26 cellular contexts compared by ENCODE assay signal in genomic region chr10:49448924-49449323, GRCh38. TPM values are rescaled to one million over a fixed set of nuclear protein-coding genes. Genes with fewer than 3 reads are reported as not detected.
DNase-seq lines count a peak whose midpoint lies in the region; ATAC-seq, FAIRE-seq and TF ChIP-seq lines count a peak whose summit lies in the region.
"Had no signal": no experiment of that assay in that cellular context is flagged by ENCODE, and none has a peak within 500 bp of the region (broad histone marks: within the 10 kb centered on the region; RNA-seq: fewer than 3 reads in every experiment).

No MANE protein-coding gene starts in this region.

- H3K9me2 ChIP-seq in GM23248 (ENCODE audit: insufficient read depth), result no peaks in the 10 kb centered on the region
- H3K9me2 ChIP-seq in SK-N-SH, result no peaks in the 10 kb centered on the region

- H3K27ac ChIP-seq in GM23248 (no peak overlapping the region), foreskin keratinocyte (no peak overlapping the region), SK-N-SH (ENCODE audit: low read depth in 2 of 2, low read length in 1 of 2) (no peak overlapping the region)
- H3K27ac ChIP-seq: BLaER1 had no signal

- H3K9me3 ChIP-seq in GM23248 (ENCODE audit: low read depth) (no peaks in the 10 kb centered on the region), SK-N-SH (peaks cover 14% of the 10 kb centered on the region)

- H3K79me2 ChIP-seq in GM23248 (ENCODE audit: insufficient read depth) (no peaks in the 10 kb centered on the region), SK-N-SH (ENCODE audit: insufficient read depth) (no peaks in the 10 kb centered on the region)

- no peak for TF ChIP-seq RAD21 in SK-N-SH (IDR thresholded peaks at IDR 0.05; ENCODE audit: low read length)

- CTCF ChIA-PET in SK-N-SH (lab: Yijun Ruan, JAX), result interaction anchor here (1.1 to 1.2 kb wide), 2 partner anchors 13 to 14 kb away, joined by 3 read pairs; no protein-coding TSS in a partner anchor

- DNase-seq in GM23248 (peak; percentile 26), OCI-M1 (lab: John Stamatoyannopoulos, UW) (peak; percentile 33), bronchial epithelial cell (ENCODE audit: low read depth) (peak; percentile 35), foreskin keratinocyte (peak; percentile 21 to 43), HuH-7 (ENCODE audit: low spot score) (no peak), SK-N-SH (no peak), UCSD-AML1 (lab: John Stamatoyannopoulos, UW; ENCODE audit: unreplicated experiment) (no peak), NCI-H1092 (lab: John Stamatoyannopoulos, UW) (no peak)
- DNase-seq: ACHN; CD4-positive, alpha-beta T cell; COR-L47; DMS 273 treated with DMSO at 0.1 percent for 48 hours; DND-41; GDM1; KBM-7; NCI-H1105 treated with DMSO at 0.1 percent for 48 hours; NCI-H2029 treated with DMSO at 0.1 percent for 48 hours; NCI-H345; NCI-H524 treated with DMSO at 0.1 percent for 48 hours; NCI-H82; Right ventricle myocardium superior had no signal

- H2AFZ ChIP-seq in GM23248 (no peak overlapping the region), SK-N-SH (ENCODE audit: low read depth) (no peak overlapping the region)

- TF ChIP-seq CTCF in bronchial epithelial cell (IDR thresholded peaks at IDR 0.05; ENCODE audit: insufficient read depth, low read length, severe bottlenecking), result no peak
- TF ChIP-seq CTCF in foreskin keratinocyte (conservative IDR thresholded peaks at IDR 0.05), result no peak
- TF ChIP-seq CTCF in SK-N-SH (IDR thresholded peaks at IDR 0.05), result no peak

- H3K4me2 ChIP-seq in GM23248 (ENCODE audit: unreplicated experiment), result no peak overlapping the region
- no peak overlapping the region for H3K4me2 ChIP-seq in SK-N-SH
- H3K4me2 ChIP-seq: BLaER1 had no signal

- H3K36me3 ChIP-seq in GM23248 (ENCODE audit: low read depth), result peaks cover 41% of the 10 kb centered on the region
- no peaks in the 10 kb centered on the region for H3K36me3 ChIP-seq in bronchial epithelial cell (ENCODE audit: control insufficient read depth, insufficient read depth, low read length)
- H3K36me3 ChIP-seq in SK-N-SH (replicated peaks in 1 of 2; ENCODE audit: control insufficient read depth in 1 of 2, insufficient read depth in 2 of 2, low read length in 1 of 2), result peaks cover 6 to 8% of the 10 kb centered on the region in 2 experiments

- POLR2A ChIA-PET in SK-N-SH (lab: Yijun Ruan, JAX), result no interaction called here

- H3K9ac ChIP-seq in GM23248, result no peak overlapping the region
- no peak overlapping the region for H3K9ac ChIP-seq in SK-N-SH
- H3K9ac ChIP-seq: BLaER1 had no signal

- H3K27me3 ChIP-seq in GM23248 (replicated peaks; ENCODE audit: insufficient read depth) (no peaks in the 10 kb centered on the region), bronchial epithelial cell (ENCODE audit: control insufficient read depth, insufficient read depth, low read length) (no peaks in the 10 kb centered on the region), foreskin keratinocyte (no peaks in the 10 kb centered on the region), SK-N-SH (ENCODE audit: insufficient read depth) (no peaks in the 10 kb centered on the region)
- H3K27me3 ChIP-seq: BLaER1 had no signal

- H4K20me1 ChIP-seq in GM23248 (ENCODE audit: insufficient read depth) (no peaks in the 10 kb centered on the region), SK-N-SH (ENCODE audit: insufficient read depth) (no peaks in the 10 kb centered on the region)
- H4K20me1 ChIP-seq: BLaER1 had no signal

- in situ Hi-C loops in GM23248 (cut with MboI), result no loop called here

- no peaks in the 10 kb centered on the region for H3K4me1 ChIP-seq in GM23248 (ENCODE audit: insufficient read depth)
- no peaks in the 10 kb centered on the region for H3K4me1 ChIP-seq in foreskin keratinocyte
- H3K4me1 ChIP-seq in SK-N-SH (ENCODE audit: control insufficient read depth in 1 of 2, insufficient read depth in 2 of 2, low read depth in 1 of 2, low read length in 1 of 2), result no peaks in the 10 kb centered on the region
- H3K4me1 ChIP-seq: BLaER1 had no signal

- no peak for FAIRE-seq in bronchial epithelial cell (lab: Jason Lieb, UNC)
- FAIRE-seq: GM19239, H1 had no signal

- no peak for TF ChIP-seq EP300 in SK-N-SH (IDR thresholded peaks at IDR 0.05; ENCODE audit: borderline replicate concordance in 1 of 2, low read depth in 1 of 2, low read length in 1 of 2)

- no peak for ATAC-seq in foreskin keratinocyte

- H3K4me3 ChIP-seq in GM23248, result no peak overlapping the region
- H3K4me3 ChIP-seq in bronchial epithelial cell (ENCODE audit: low read depth, low read length), result no peak overlapping the region
- no peak overlapping the region for H3K4me3 ChIP-seq in SK-N-SH (ENCODE audit: low read depth in 2 of 2, low read length in 1 of 2)
- H3K4me3 ChIP-seq: BLaER1 had no signal

- peaks cover 51% of the 10 kb centered on the region for H3F3A ChIP-seq in GM23248 (ENCODE audit: insufficient read depth)
- H3F3A ChIP-seq in SK-N-SH (replicated peaks; ENCODE audit: insufficient read depth), result no peaks in the 10 kb centered on the region

TF ChIP-seq in SK-N-SH, 30 proteins besides CTCF, POLR2A, EP300 and RAD21:
- no peak for TF ChIP-seq PBX3 (IDR thresholded peaks at IDR 0.05)
- TF ChIP-seq NFIC (IDR thresholded peaks at IDR 0.05; ENCODE audit: borderline replicate concordance), result no peak
- no peak for TF ChIP-seq TAF1 (IDR thresholded peaks at IDR 0.05; ENCODE audit: borderline replicate concordance, low read depth, low read length)
- TF ChIP-seq MEF2A (IDR thresholded peaks at IDR 0.05; ENCODE audit: borderline replicate concordance, low read depth), result no peak
- TF ChIP-seq SMC3 (IDR thresholded peaks at IDR 0.05; ENCODE audit: low read depth, low read length), result no peak

RNA-seq across cellular contexts. Expression of gene DRGX, which starts 53.0 kb away (rescaled TPM):
- not detected in 2 replicates for total RNA-seq in GM23248 (2014; rRNA removed; shearing (Covaris generic))
- polyA plus RNA-seq in GM23248 (2016; fragmentation: Nextera tagmentation; extraction: Ambion mirVana) (0.09 and 0.20 TPM in 2 replicates), foreskin keratinocyte (not detected in 2 replicates), SK-N-SH (2012; rRNA removed) (0.11 TPM in 1 of 2 replicates, not detected in the other)
- total RNA-seq in bronchial epithelial cell (not detected in 2 replicates), foreskin keratinocyte (not detected in 2 replicates)
- polyA plus RNA-seq in SK-N-SH (2012; cell fraction: cytosol; rRNA removed), result 0.10 and 0.16 TPM in 2 replicates
- 0.08 and 0.15 TPM in 2 replicates for polyA plus RNA-seq in SK-N-SH (2012; cell fraction: nucleus; rRNA removed)
- total RNA-seq: CD4-positive, alpha-beta T cell; H1; OCI-LY7; Right ventricle myocardium superior; SK-MEL-5 had no signal
- polyA plus RNA-seq: H1 had no signal

Comparison
In these comparisons a context has a peak if more than half of its experiments do, and no peak if none do; other contexts are left out.
1. DNase-seq: peak in GM23248 (single experiment), OCI-M1 (single experiment), bronchial epithelial cell (single experiment) and foreskin keratinocyte (2 of 2); none in HuH-7 (single experiment), SK-N-SH (single experiment), UCSD-AML1 (single experiment) and NCI-H1092 (single experiment).